Comparison of ENCODE assay signal across 9 cellular contexts in the genomic region with DNA sequence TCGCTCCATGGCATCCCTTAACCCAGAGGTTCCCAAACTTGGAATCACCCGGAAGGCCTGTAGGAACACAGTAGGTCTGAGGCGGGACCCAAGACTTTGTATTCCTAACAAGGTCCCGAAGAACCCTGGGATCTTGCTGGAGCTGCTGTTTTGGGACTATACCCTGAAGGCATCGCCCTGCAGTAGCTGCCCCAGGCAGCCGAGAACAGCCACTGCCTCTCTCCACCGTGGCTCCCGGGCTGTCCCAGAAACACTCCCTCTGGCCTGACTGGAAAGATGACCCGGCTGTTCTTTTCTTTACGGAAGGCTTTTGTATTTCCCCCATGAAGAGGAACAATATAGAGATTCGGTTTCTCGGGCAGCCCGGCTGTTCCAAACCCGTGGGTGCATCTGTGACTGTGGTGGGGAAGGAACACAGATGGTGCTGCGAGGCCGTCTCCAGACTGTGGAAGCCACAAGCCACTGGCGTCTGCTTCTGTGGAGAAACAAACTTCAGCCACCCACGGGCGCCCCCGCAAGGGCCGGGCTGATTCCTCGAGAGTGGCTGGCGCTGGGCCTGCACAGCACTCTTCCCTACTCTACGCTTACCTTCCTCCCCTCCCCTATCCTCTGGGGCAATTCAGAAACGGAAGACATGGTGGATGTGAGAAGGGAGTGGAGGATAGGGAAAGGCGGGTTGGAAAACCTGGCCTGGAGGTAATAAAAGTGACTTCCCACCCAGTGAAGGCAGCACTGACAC. TPM values are rescaled to one million over a fixed set of nuclear protein-coding genes. Genes with fewer than 3 reads are reported as not detected.
DNase-seq lines count a peak whose midpoint lies in the region; ATAC-seq and TF ChIP-seq lines count a peak whose summit lies in the region.
"Had no signal": no experiment of that assay in that cellular context is flagged by ENCODE, and none has a peak within 500 bp of the region (broad histone marks: within the 10 kb centered on the region; RNA-seq: fewer than 3 reads in every experiment).

No MANE protein-coding gene starts in this region.

- H3K9me3 ChIP-seq in endodermal cell (ENCODE audit: control insufficient read depth, low read length): no peaks in the 10 kb centered on the region
- H3K9me3 ChIP-seq: neutrophil had no signal

- 52 to 72% methylated on average over 15 to 25 of the region's 26 CpGs for WGBS in endodermal cell (ENCODE audit: insufficient coverage in 1 of 2, insufficient read length in 1 of 2), 2 experiments

- H3K27me3 Mint-ChIP-seq in endodermal cell (ENCODE audit: insufficient read depth): no peaks in the 10 kb centered on the region

- peaks cover 4% of the 10 kb centered on the region for H3K36me3 Mint-ChIP-seq in endodermal cell (ENCODE audit: low read depth)

- no peaks in the 10 kb centered on the region for H3K27me3 ChIP-seq in endodermal cell (ENCODE audit: control insufficient read depth, insufficient read depth, low read length, poor library complexity, severe bottlenecking)
- H3K27me3 ChIP-seq: neutrophil had no signal

- peak; percentile 67 for DNase-seq in COLO829 (ENCODE audit: low spot score)
- peak; percentile 68 for DNase-seq in LHCN-M2 (ENCODE audit: low read depth)
- peak; percentile 89 for DNase-seq in endodermal cell
- peak; percentile 40 for DNase-seq in mucosa of gallbladder (ENCODE audit: low spot score)

- H3K4me1 ChIP-seq in endodermal cell (ENCODE audit: control insufficient read depth, insufficient read depth, low read length): peaks cover 8% of the 10 kb centered on the region

- peak overlapping the region; percentile 41 for H3K27ac Mint-ChIP-seq in endodermal cell

- no peak for TF ChIP-seq CTCF in endodermal cell (conservative IDR thresholded peaks at IDR 0.05)

- H3K36me3 ChIP-seq in endodermal cell (ENCODE audit: control insufficient read depth, insufficient read depth, low read length): no peaks in the 10 kb centered on the region
- H3K36me3 ChIP-seq: neutrophil had no signal

- no peak overlapping the region for H3K9ac ChIP-seq in endodermal cell (ENCODE audit: extremely low read depth, low read length, poor library complexity, severe bottlenecking)

- H3K4me1 Mint-ChIP-seq in endodermal cell: peaks cover 42% of the 10 kb centered on the region

- no peak for TF ChIP-seq POLR2A in GM18505 (IDR thresholded peaks at IDR 0.05; ENCODE audit: borderline replicate concordance, extremely low read depth, insufficient read depth, insufficient read length)

- H3K4me3 Mint-ChIP-seq in endodermal cell: peak overlapping the region; percentile 35

- no peaks in the 10 kb centered on the region for H3K9me3 Mint-ChIP-seq in endodermal cell

- ATAC-seq in HG03159 (IDR thresholded peaks at IDR 0.05; ENCODE audit: unreplicated experiment): no peak
- no peak for ATAC-seq in GM18868 (IDR thresholded peaks at IDR 0.05; ENCODE audit: unreplicated experiment)
- ATAC-seq in GM18505 (IDR thresholded peaks at IDR 0.05; ENCODE audit: unreplicated experiment): no peak
- ATAC-seq in HG03097 (IDR thresholded peaks at IDR 0.05; ENCODE audit: low FRiP score, unreplicated experiment): no peak

- peak overlapping the region; percentile 58 for H3K27ac ChIP-seq in endodermal cell (ENCODE audit: low read depth, low read length)
- H3K27ac ChIP-seq: neutrophil had no signal

- H3K4me3 ChIP-seq in endodermal cell (ENCODE audit: low read length): no peak overlapping the region

RNA-seq across cellular contexts. Expression of a gene that starts 33.8 kb away (rescaled TPM):
- total RNA-seq in LHCN-M2 (2014; rRNA removed) (1.7 and 3.3 TPM in 2 replicates), endodermal cell (10 to 100 TPM; 13.7 to 30.2 TPM), mucosa of gallbladder (0.92 TPM)
- 4.2 TPM for polyA plus RNA-seq in LHCN-M2 (2012)
- 22.4 TPM for polyA plus RNA-seq in endodermal cell (2013, experiment 1 of 2)
- polyA plus RNA-seq in endodermal cell (2013, experiment 2 of 2): 18.2 TPM

RNA-seq across cellular contexts. Expression of a gene that starts 58.5 kb away (rescaled TPM):
- 4.5 and 6.0 TPM in 2 replicates for total RNA-seq in LHCN-M2 (2014; rRNA removed)
- polyA plus RNA-seq in LHCN-M2 (2012): 1.8 TPM
- 10 to 100 TPM; 47.3 to 49.2 TPM for total RNA-seq in endodermal cell
- 28.6 TPM for polyA plus RNA-seq in endodermal cell (2013, experiment 1 of 2)
- polyA plus RNA-seq in endodermal cell (2013, experiment 2 of 2): 27.8 TPM
- 9.4 TPM for total RNA-seq in mucosa of gallbladder
